ENCODE assay signal across 13 cellular contexts in the genomic region with DNA sequence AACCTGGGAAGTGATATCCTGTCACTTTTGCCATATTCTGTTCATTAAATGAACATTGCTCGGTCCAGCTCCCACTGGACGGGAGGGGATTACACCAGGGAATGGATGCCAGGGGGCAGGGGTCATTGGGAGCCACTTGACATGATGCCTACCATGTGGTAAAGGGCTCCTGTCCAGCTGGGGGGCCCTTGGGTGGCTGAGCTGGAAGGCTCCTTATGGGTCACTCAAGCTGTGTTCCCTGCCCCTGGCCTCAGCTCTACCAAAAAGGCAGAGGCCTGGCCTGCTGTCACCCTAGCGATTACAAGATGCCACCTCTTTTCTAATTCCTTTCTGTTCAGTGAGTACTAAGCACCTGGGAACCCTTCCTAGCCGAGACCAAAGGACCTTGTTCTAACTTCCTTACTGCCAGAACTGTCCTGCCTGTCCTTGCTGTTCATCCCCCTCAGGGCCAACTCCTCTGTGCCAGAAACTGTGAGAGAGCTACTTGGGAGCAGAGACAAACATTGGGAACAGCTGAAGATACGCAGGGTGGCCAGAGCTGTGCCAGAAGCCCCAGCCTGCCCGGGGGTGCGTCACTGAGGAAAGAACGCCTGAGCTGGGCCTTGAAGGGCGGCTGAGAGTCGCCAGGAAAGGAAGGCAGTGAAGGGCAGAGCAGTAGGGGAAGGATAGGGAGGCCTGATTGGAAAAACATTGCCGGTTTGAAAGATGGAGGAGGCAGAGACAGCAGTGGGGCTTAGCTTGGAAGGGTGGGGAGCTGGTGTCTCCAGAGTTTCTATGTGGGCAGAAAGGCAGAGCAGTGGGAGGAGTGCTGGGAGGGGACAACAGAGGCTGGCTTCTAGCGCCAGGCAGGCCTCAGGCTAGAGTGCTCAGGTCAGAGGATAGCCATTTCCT. TPM values are rescaled to one million over a fixed set of nuclear protein-coding genes. Genes with fewer than 3 reads are reported as not detected.
DNase-seq lines count a peak whose midpoint lies in the region; ATAC-seq, FAIRE-seq and TF ChIP-seq lines count a peak whose summit lies in the region.
"Had no signal": no experiment of that assay in that cellular context is flagged by ENCODE, and none has a peak within 500 bp of the region (broad histone marks: within the 10 kb centered on the region; RNA-seq: fewer than 3 reads in every experiment).

No MANE protein-coding gene starts in this region.

- POLR2A ChIA-PET in K562 (lab: Yijun Ruan, JAX): interaction anchor here (0.7 to 2.0 kb wide), 3 partner anchors 9 to 241 kb away, joined by 3 to 11 read pairs (median 4); no protein-coding TSS in a partner anchor

- no peak for TF ChIP-seq EP300 in K562 (IDR thresholded peaks at IDR 0.05; ENCODE audit: low read length)

- CTCF ChIA-PET in K562 (lab: Yijun Ruan, JAX; ENCODE audit: low intra/inter-chr PET ratio): interaction anchor here (1.5 to 5.3 kb wide), 2 partner anchors 65 to 349 kb away, joined by 8 to 61 read pairs; no protein-coding TSS in a partner anchor

- DNase-seq in right cardiac atrium (no peak), right atrium auricular region (ENCODE audit: low spot score) (no peak), K562 (ENCODE audit: extremely low read depth in 1 of 4, low spot score in 3 of 4) (no peak), NCI-H2227 (lab: John Stamatoyannopoulos, UW; ENCODE audit: unreplicated experiment) (no peak), NCI-H1436 (lab: John Stamatoyannopoulos, UW) (no peak)
- no peak for DNase-seq in NK-92 treated with Interleukin-12 subunit alpha and Interleukin-12 subunit beta, amount 100 ng/mL, for 24 hours (lab: John Stamatoyannopoulos, UW)
- no peak for DNase-seq in activated CD4-positive, CD25-positive, alpha-beta regulatory T cell (lab: John Stamatoyannopoulos, UW)

- H3K4me2 ChIP-seq in K562 (ENCODE audit: insufficient read depth, low read length): no peak overlapping the region

- no peaks in the 10 kb centered on the region for H3K27me3 ChIP-seq in right cardiac atrium (ENCODE audit: control insufficient read depth, insufficient read depth)
- no peaks in the 10 kb centered on the region for H3K27me3 ChIP-seq in right atrium auricular region
- H3K27me3 ChIP-seq in K562 (ENCODE audit: control insufficient read depth in 2 of 2, insufficient read depth in 2 of 2, low read length in 2 of 2): no peaks in the 10 kb centered on the region
- no peaks in the 10 kb centered on the region for H3K27me3 ChIP-seq in neutrophil
- H3K27me3 ChIP-seq: thyroid gland had no signal

- TF ChIP-seq POLR2A in K562 (conservative IDR thresholded peaks at IDR 0.05): no peak

- H3K9me1 ChIP-seq in K562 (ENCODE audit: control insufficient read depth, insufficient read depth, low read length): no peaks in the 10 kb centered on the region

- H4K20me1 ChIP-seq in K562 (replicated peaks; ENCODE audit: control insufficient read depth, insufficient read depth, low read length): no peaks in the 10 kb centered on the region

- H3K27ac ChIP-seq in right cardiac atrium (ENCODE audit: low read length) (no peak overlapping the region), right atrium auricular region (no peak overlapping the region), K562 (ENCODE audit: extremely low read depth, low read depth, low read length) (no peak overlapping the region), neutrophil (peak overlapping the region; percentile 42)
- H3K27ac ChIP-seq: prostate gland, thyroid gland, WERI-Rb-1 had no signal

- TF ChIP-seq CTCF in right atrium auricular region (IDR thresholded peaks at IDR 0.05): no peak
- TF ChIP-seq CTCF in K562 (IDR thresholded peaks at IDR 0.05 in 2 of 3, conservative IDR thresholded peaks at IDR 0.05 in 1 of 3; ENCODE audit: insufficient read depth in 2 of 3, low read depth in 1 of 3, low read length in 3 of 3): no peak
- TF ChIP-seq CTCF in neutrophil (IDR thresholded peaks at IDR 0.05): no peak

- H3K79me2 ChIP-seq in K562 (ENCODE audit: control insufficient read depth, insufficient read depth, low read length): no peaks in the 10 kb centered on the region

- peak; percentile 7 to 17 for ATAC-seq in right cardiac atrium
- no peak for ATAC-seq in K562

- no TSS peak for BruUV-seq in K562 (replicated peaks; lab: Mats Ljungman, UMichigan)

- H3K36me3 ChIP-seq in right atrium auricular region: no peaks in the 10 kb centered on the region
- H3K36me3 ChIP-seq in K562 (ENCODE audit: control insufficient read depth, insufficient read depth, low read length): no peaks in the 10 kb centered on the region
- peaks cover 63% of the 10 kb centered on the region for H3K36me3 ChIP-seq in neutrophil
- H3K36me3 ChIP-seq: prostate gland, thyroid gland, WERI-Rb-1 had no signal

- TF ChIP-seq RAD21 in K562 (CRISPR knock-in tag; conservative IDR thresholded peaks at IDR 0.05 in 1 of 2, IDR thresholded peaks at IDR 0.05 in 1 of 2): no peak

- H2AFZ ChIP-seq in K562 (ENCODE audit: low read depth, low read length): 0 out of 2 replicates have a peak overlapping the region, but pooled peaks have one; percentile 41

- H3K9ac ChIP-seq in K562 (ENCODE audit: insufficient read depth in 1 of 2, low read depth in 2 of 2, low read length in 2 of 2): peak overlapping the region in 1 of 2 experiments; percentile 55; a peak in 2 of 4 replicates

- intact Hi-C loops in right cardiac atrium (cut with DNase I) (loop anchor here (2.0 to 10.0 kb wide), 5 partner anchors 65 to 515 kb away; no protein-coding TSS in a partner anchor), K562 (cut with micrococcal nuclease) (loop anchor here (5.0 kb wide), 1 partner anchor 515 kb away; no protein-coding TSS in a partner anchor)

- WGBS in right cardiac atrium: 86% methylated on average over 12 of the region's 12 CpGs
- WGBS in K562 (ENCODE audit: insufficient coverage, low coverage, missing lambda C conversion rate): 43% methylated on average over 12 of the region's 12 CpGs

- H3K9me3 ChIP-seq in right cardiac atrium (ENCODE audit: control insufficient read depth, low read length): no peaks in the 10 kb centered on the region
- no peaks in the 10 kb centered on the region for H3K9me3 ChIP-seq in right atrium auricular region
- H3K9me3 ChIP-seq in K562 (replicated peaks; ENCODE audit: control insufficient read depth, insufficient read depth, low read depth, low read length): no peaks in the 10 kb centered on the region
- no peaks in the 10 kb centered on the region for H3K9me3 ChIP-seq in neutrophil
- H3K9me3 ChIP-seq: prostate gland, thyroid gland had no signal

- in situ Hi-C loops in K562 (cut with MboI): no loop called here

- H3K4me3 ChIP-seq in right cardiac atrium (ENCODE audit: low read length) (no peak overlapping the region), right atrium auricular region (no peak overlapping the region), K562 (no peak overlapping the region), neutrophil (ENCODE audit: low read depth in 1 of 2, low read length in 1 of 2) (no peak overlapping the region)
- H3K4me3 ChIP-seq: prostate gland, thyroid gland had no signal

- no peak for FAIRE-seq in K562 (lab: Jason Lieb, UNC)
- FAIRE-seq: frontal cortex had no signal

- H3K4me1 ChIP-seq in right cardiac atrium (ENCODE audit: control insufficient read depth, insufficient read depth, low read length) (no peaks in the 10 kb centered on the region), right atrium auricular region (peaks cover 0 to 3% of the 10 kb centered on the region in 2 donors), K562 (replicated peaks in 1 of 2; ENCODE audit: control insufficient read depth in 2 of 2, insufficient read depth in 2 of 2, low read length in 2 of 2) (0 out of 5 replicates have a peak, but pooled peaks cover 0 to 3% of the 10 kb centered on the region in 2 experiments), neutrophil (ENCODE audit: control insufficient read depth in 1 of 2, insufficient read depth in 1 of 2, low read depth in 1 of 2, low read length in 1 of 2) (no peaks in the 10 kb centered on the region)
- H3K4me1 ChIP-seq: prostate gland, thyroid gland had no signal

RNA-seq across cellular contexts. Expression of a gene that starts 12.7 kb away (rescaled TPM):
- total RNA-seq in right cardiac atrium (10 to 100 TPM; 12.6 to 18.5 (median 14.0) TPM), right atrium auricular region (10 to 100 TPM; 13.2 to 13.9 TPM), K562 (2014; rRNA removed) (10.5 and 12.3 TPM in 2 replicates), K562 (2014; rRNA removed; fragmentation: Illumina TruSeq; extraction: Trizol) (17.6 and 21.0 TPM in 2 replicates), K562 (2015; rRNA removed; fragmentation: Illumina TruSeq; extraction: Trizol) (15.8 and 17.8 TPM in 2 replicates), K562 (2021) (16.0 TPM in 2 replicates)
- polyA plus RNA-seq in right cardiac atrium (5.5 TPM), K562 (2011; rRNA removed) (10.2 and 12.4 TPM in 2 replicates), K562 (2014; fragmentation: Illumina TruSeq; extraction: Trizol) (11.0 and 13.8 TPM in 2 replicates), K562 (2014; fragmentation: Nextera tagmentation; extraction: Ambion mirVana) (1 to 10 TPM; 3.1 to 5.2 TPM), K562 (2014; rRNA removed) (9.2 and 9.4 TPM in 2 replicates)
- total RNA-seq in K562 (2011; cell fraction: chromatin; rRNA removed; ENCODE audit: low replicate concordance): 37.0 and 117 TPM in 2 replicates
- 12.7 and 16.6 TPM in 2 replicates for total RNA-seq in K562 (2011; cell fraction: nucleolus; rRNA removed)
- total RNA-seq in K562 (2011; cell fraction: nucleoplasm; rRNA removed): 46.7 and 79.5 TPM in 2 replicates
- polyA plus RNA-seq in K562 (2011; cell fraction: cytosol; rRNA removed): 5.0 and 6.4 TPM in 2 replicates
- polyA plus RNA-seq in K562 (2011; cell fraction: nucleus; rRNA removed): 10.7 and 13.0 TPM in 2 replicates
- polyA plus RNA-seq in K562 (2012): 10.5 and 10.6 TPM in 2 replicates
- polyA minus RNA-seq in K562 (2011; rRNA and poly(A)+ RNA removed): 32.2 and 40.2 TPM in 2 replicates
- 6.5 and 6.9 TPM in 2 replicates for polyA minus RNA-seq in K562 (2011; cell fraction: cytosol; rRNA and poly(A)+ RNA removed)
- 31.5 and 58.0 TPM in 2 replicates for polyA minus RNA-seq in K562 (2011; cell fraction: nucleus; rRNA and poly(A)+ RNA removed)

RNA-seq across cellular contexts. Expression of a gene that starts 33.7 kb away (rescaled TPM):
- total RNA-seq in right cardiac atrium: 10 to 100 TPM in 2 of 4 donors, 1 to 10 TPM in 2; 5.7 to 18.0 (median 10.4) TPM
- polyA plus RNA-seq in right cardiac atrium: 23.4 TPM
- total RNA-seq in right atrium auricular region: 10 to 100 TPM in 1 of 2 donors, 1 to 10 TPM in 1; 2.7 to 27.7 TPM
- total RNA-seq in K562 (2011; cell fraction: chromatin; rRNA removed; ENCODE audit: low replicate concordance): 1.3 and 3.1 TPM in 2 replicates
- 2.9 and 3.2 TPM in 2 replicates for total RNA-seq in K562 (2011; cell fraction: nucleolus; rRNA removed)
- total RNA-seq in K562 (2011; cell fraction: nucleoplasm; rRNA removed): 4.6 and 4.7 TPM in 2 replicates
- total RNA-seq in K562 (2014; rRNA removed): 2.0 and 2.5 TPM in 2 replicates
- total RNA-seq in K562 (2014; rRNA removed; fragmentation: Illumina TruSeq; extraction: Trizol): 1.6 and 2.2 TPM in 2 replicates
- 1.6 and 1.7 TPM in 2 replicates for total RNA-seq in K562 (2015; rRNA removed; fragmentation: Illumina TruSeq; extraction: Trizol)
- total RNA-seq in K562 (2021): 2.2 TPM in 2 replicates
- 1.8 TPM in 2 replicates for polyA plus RNA-seq in K562 (2011; rRNA removed)
- 2.0 and 2.3 TPM in 2 replicates for polyA plus RNA-seq in K562 (2011; cell fraction: cytosol; rRNA removed)
- 1.1 and 1.6 TPM in 2 replicates for polyA plus RNA-seq in K562 (2011; cell fraction: nucleus; rRNA removed)
- 2.6 and 4.4 TPM in 2 replicates for polyA plus RNA-seq in K562 (2012)
- 2.3 and 2.4 TPM in 2 replicates for polyA plus RNA-seq in K562 (2014; fragmentation: Illumina TruSeq; extraction: Trizol)
- polyA plus RNA-seq in K562 (2014; fragmentation: Nextera tagmentation; extraction: Ambion mirVana): under 1 TPM; 0.68 to 0.69 TPM
- 2.2 and 2.8 TPM in 2 replicates for polyA plus RNA-seq in K562 (2014; rRNA removed)
- 1.6 and 2.0 TPM in 2 replicates for polyA minus RNA-seq in K562 (2011; rRNA and poly(A)+ RNA removed)
- 0.55 and 2.0 TPM in 2 replicates for polyA minus RNA-seq in K562 (2011; cell fraction: cytosol; rRNA and poly(A)+ RNA removed)
- 0.33 and 0.67 TPM in 2 replicates for polyA minus RNA-seq in K562 (2011; cell fraction: nucleus; rRNA and poly(A)+ RNA removed)
- total RNA-seq: CD8-positive, alpha-beta T cell had no signal
